8 cellular contexts compared by ENCODE assay signal in the genomic region with DNA sequence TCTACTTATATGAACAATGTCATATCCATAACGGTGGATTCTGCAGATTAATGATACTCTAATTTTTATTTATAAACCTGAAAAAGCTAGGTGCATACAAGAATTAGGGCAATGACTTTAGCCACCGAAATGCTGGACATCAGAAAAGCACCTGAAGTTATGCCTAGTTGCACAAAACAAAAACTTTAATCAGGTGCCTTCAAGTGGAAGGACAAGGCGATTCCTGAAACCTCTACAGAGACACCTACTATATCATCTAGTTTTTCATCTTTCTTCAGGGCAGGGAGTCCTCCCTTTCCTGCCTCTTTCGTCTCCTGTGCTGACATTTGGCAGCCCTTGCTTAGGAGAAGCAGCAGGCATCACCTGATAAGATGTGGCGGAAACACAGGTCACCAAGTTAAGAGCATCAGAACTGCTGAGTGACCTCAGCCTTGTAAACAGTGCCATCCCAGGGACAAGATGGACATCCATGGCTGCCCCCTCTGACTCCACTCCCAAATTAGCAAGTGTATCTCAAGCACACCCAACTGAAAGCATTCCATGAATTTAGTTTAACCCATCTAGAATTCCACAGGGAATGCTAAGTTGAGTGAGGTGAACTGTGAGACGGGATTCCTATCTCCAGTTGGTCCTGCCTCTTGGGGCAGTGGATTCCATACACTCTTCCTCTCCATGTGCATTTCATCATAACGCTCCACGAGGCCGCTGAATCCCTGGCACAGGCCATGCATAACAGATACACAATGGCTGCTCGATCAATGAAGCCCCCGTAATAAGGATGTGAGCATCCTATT. TPM values are rescaled to one million over a fixed set of nuclear protein-coding genes. Genes with fewer than 3 reads are reported as not detected.
DNase-seq lines count a peak whose midpoint lies in the region; ATAC-seq and TF ChIP-seq lines count a peak whose summit lies in the region.

No MANE protein-coding gene starts in this region.

- H3K4me3 ChIP-seq in GM23338 (peak overlapping the region; percentile 22; the same call in 1 of the 2 replicates), right atrium auricular region (peak overlapping the region in 1 of 2 donors; percentile 36), skeletal muscle satellite cell (ENCODE audit: low read length) (no peak overlapping the region)

- peak overlapping the region; percentile 88 for H3K9ac ChIP-seq in skeletal muscle satellite cell (ENCODE audit: low read depth, low read length)

- no peaks in the 10 kb centered on the region for H3K36me3 ChIP-seq in GM23338 (ENCODE audit: insufficient read depth)
- peaks cover 11% of the 10 kb centered on the region for H3K36me3 ChIP-seq in right atrium auricular region
- H3K36me3 ChIP-seq in skeletal muscle satellite cell (ENCODE audit: insufficient read depth, low read length): peaks cover 45% of the 10 kb centered on the region

- H3K9me3 Mint-ChIP-seq in GM23338: no peaks in the 10 kb centered on the region; the same call in 2 of the 3 replicates
- no peaks in the 10 kb centered on the region for H3K9me3 Mint-ChIP-seq in activated naive CD8-positive, alpha-beta T cell treated with anti-CD3 and anti-CD28 coated beads for 36 hours

- peaks cover 2% of the 10 kb centered on the region; the same call in 1 of the 2 replicates for H4K20me1 ChIP-seq in GM23338 (replicated peaks; ENCODE audit: insufficient read depth)

- peak overlapping the region; percentile 11; the same call in 1 of the 3 replicates for H3K4me3 Mint-ChIP-seq in GM23338
- H3K4me3 Mint-ChIP-seq in activated naive CD8-positive, alpha-beta T cell treated with anti-CD3 and anti-CD28 coated beads for 36 hours: peak overlapping the region; percentile 45

- TF ChIP-seq CTCF in GM23338 (conservative IDR thresholded peaks at IDR 0.05; ENCODE audit: low read depth in 2 of 2) (no peak), right atrium auricular region (IDR thresholded peaks at IDR 0.05) (no peak)

- H3K4me1 ChIP-seq in GM23338 (ENCODE audit: insufficient read depth) (peaks cover 97% of the 10 kb centered on the region), right atrium auricular region (peaks cover 0 to 94% of the 10 kb centered on the region in 2 donors), skeletal muscle satellite cell (ENCODE audit: control insufficient read depth, insufficient read depth, low read length) (peaks cover 88% of the 10 kb centered on the region)

- no peaks in the 10 kb centered on the region for H3K9me3 ChIP-seq in right atrium auricular region
- no peaks in the 10 kb centered on the region for H3K9me3 ChIP-seq in skeletal muscle satellite cell (replicated peaks; ENCODE audit: low read length)

- DNase-seq in GM23338 (ENCODE audit: low spot score) (no peak), right atrium auricular region (ENCODE audit: low spot score) (peak; percentile 60), DMS153 (lab: John Stamatoyannopoulos, UW) (no peak), SK-N-DZ (ENCODE audit: low spot score) (no peak), OCI-M1 (lab: John Stamatoyannopoulos, UW) (no peak), NCI-H69 (lab: John Stamatoyannopoulos, UW) (no peak)
- no peak for DNase-seq in activated naive CD8-positive, alpha-beta T cell treated with anti-CD3 and anti-CD28 coated beads for 36 hours

- ATAC-seq in GM23338: no peak

- peaks cover 14% of the 10 kb centered on the region for H3K27me3 Mint-ChIP-seq in GM23338 (ENCODE audit: insufficient read depth, low read depth, poor library complexity)
- no peaks in the 10 kb centered on the region for H3K27me3 Mint-ChIP-seq in activated naive CD8-positive, alpha-beta T cell treated with anti-CD3 and anti-CD28 coated beads for 36 hours

- H3F3A ChIP-seq in GM23338 (replicated peaks; ENCODE audit: low read depth): peaks cover 11% of the 10 kb centered on the region

- H3K27ac ChIP-seq in GM23338 (ENCODE audit: low read depth) (peak overlapping the region; percentile 94), right atrium auricular region (peak overlapping the region; percentile 99 to 100)

- no peaks in the 10 kb centered on the region for H3K27me3 ChIP-seq in GM23338 (ENCODE audit: insufficient read depth)
- no peaks in the 10 kb centered on the region for H3K27me3 ChIP-seq in right atrium auricular region
- no peaks in the 10 kb centered on the region for H3K27me3 ChIP-seq in skeletal muscle satellite cell (ENCODE audit: control insufficient read depth, insufficient read depth, low read length)

- H2AFZ ChIP-seq in GM23338: no peak overlapping the region

- H3K79me2 ChIP-seq in GM23338 (replicated peaks; ENCODE audit: insufficient read depth): peaks cover 97% of the 10 kb centered on the region

- peak overlapping the region; percentile 53 for H3K4me2 ChIP-seq in GM23338
- peak overlapping the region; percentile 7 for H3K4me2 ChIP-seq in skeletal muscle satellite cell (ENCODE audit: low read length)

- H3K27ac Mint-ChIP-seq in GM23338: peak overlapping the region; percentile 97
- H3K27ac Mint-ChIP-seq in activated naive CD8-positive, alpha-beta T cell treated with anti-CD3 and anti-CD28 coated beads for 36 hours: peak overlapping the region; percentile 70

- H3K36me3 Mint-ChIP-seq in GM23338 (ENCODE audit: low read depth): peaks cover under 1% of the 10 kb centered on the region; the same call in 2 of the 3 replicates
- H3K36me3 Mint-ChIP-seq in activated naive CD8-positive, alpha-beta T cell treated with anti-CD3 and anti-CD28 coated beads for 36 hours: peaks cover 19% of the 10 kb centered on the region

- no peaks in the 10 kb centered on the region for H3K9me2 ChIP-seq in GM23338 (ENCODE audit: insufficient read depth)

- H3K4me1 Mint-ChIP-seq in GM23338: peaks cover 95% of the 10 kb centered on the region
- H3K4me1 Mint-ChIP-seq in activated naive CD8-positive, alpha-beta T cell treated with anti-CD3 and anti-CD28 coated beads for 36 hours: peaks cover 86% of the 10 kb centered on the region

TF ChIP-seq in GM23338, 12 proteins besides CTCF, POLR2A, EP300 and RAD21 (continues in another document):
- TF ChIP-seq, protein P1, sequence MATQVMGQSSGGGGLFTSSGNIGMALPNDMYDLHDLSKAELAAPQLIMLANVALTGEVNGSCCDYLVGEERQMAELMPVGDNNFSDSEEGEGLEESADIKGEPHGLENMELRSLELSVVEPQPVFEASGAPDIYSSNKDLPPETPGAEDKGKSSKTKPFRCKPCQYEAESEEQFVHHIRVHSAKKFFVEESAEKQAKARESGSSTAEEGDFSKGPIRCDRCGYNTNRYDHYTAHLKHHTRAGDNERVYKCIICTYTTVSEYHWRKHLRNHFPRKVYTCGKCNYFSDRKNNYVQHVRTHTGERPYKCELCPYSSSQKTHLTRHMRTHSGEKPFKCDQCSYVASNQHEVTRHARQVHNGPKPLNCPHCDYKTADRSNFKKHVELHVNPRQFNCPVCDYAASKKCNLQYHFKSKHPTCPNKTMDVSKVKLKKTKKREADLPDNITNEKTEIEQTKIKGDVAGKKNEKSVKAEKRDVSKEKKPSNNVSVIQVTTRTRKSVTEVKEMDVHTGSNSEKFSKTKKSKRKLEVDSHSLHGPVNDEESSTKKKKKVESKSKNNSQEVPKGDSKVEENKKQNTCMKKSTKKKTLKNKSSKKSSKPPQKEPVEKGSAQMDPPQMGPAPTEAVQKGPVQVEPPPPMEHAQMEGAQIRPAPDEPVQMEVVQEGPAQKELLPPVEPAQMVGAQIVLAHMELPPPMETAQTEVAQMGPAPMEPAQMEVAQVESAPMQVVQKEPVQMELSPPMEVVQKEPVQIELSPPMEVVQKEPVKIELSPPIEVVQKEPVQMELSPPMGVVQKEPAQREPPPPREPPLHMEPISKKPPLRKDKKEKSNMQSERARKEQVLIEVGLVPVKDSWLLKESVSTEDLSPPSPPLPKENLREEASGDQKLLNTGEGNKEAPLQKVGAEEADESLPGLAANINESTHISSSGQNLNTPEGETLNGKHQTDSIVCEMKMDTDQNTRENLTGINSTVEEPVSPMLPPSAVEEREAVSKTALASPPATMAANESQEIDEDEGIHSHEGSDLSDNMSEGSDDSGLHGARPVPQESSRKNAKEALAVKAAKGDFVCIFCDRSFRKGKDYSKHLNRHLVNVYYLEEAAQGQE (IDR thresholded peaks at IDR 0.05; ENCODE audit: unreplicated experiment): no peak

RNA-seq across cellular contexts. Expression of a gene that starts 5.8 kb away (rescaled TPM):
- total RNA-seq in GM23338 (2014; rRNA removed; shearing (Covaris generic)): 15.2 and 15.9 TPM in 2 replicates
- polyA plus RNA-seq in GM23338 (2016; fragmentation: Nextera tagmentation; extraction: Ambion mirVana): 6.4 and 6.9 TPM in 2 replicates
- total RNA-seq in activated naive CD8-positive, alpha-beta T cell treated with anti-CD3 and anti-CD28 coated beads for 36 hours: 10 to 100 TPM; 18.8 to 19.4 TPM
- 10 to 100 TPM; 56.2 to 62.5 TPM for total RNA-seq in right atrium auricular region
- total RNA-seq in skeletal muscle satellite cell (2012; rRNA removed): 28.4 and 31.9 TPM in 2 replicates
- polyA plus RNA-seq in SK-N-DZ (2014; cell fraction: cytosol; rRNA removed): 0.40 and 0.52 TPM in 2 replicates
- 0.04 and 0.88 TPM in 2 replicates for polyA plus RNA-seq in SK-N-DZ (2014; cell fraction: nucleus; rRNA removed)

RNA-seq across cellular contexts. Expression of a gene that starts 21.2 kb away (rescaled TPM):
- 0.39 and 0.63 TPM in 2 replicates for total RNA-seq in GM23338 (2014; rRNA removed; shearing (Covaris generic))
- 0.24 and 0.89 TPM in 2 replicates for polyA plus RNA-seq in GM23338 (2016; fragmentation: Nextera tagmentation; extraction: Ambion mirVana)
- under 1 TPM; 0.34 to 0.41 TPM for total RNA-seq in activated naive CD8-positive, alpha-beta T cell treated with anti-CD3 and anti-CD28 coated beads for 36 hours
- 1 to 10 TPM; 3.5 to 4.8 TPM for total RNA-seq in right atrium auricular region
- 0.51 and 0.66 TPM in 2 replicates for total RNA-seq in skeletal muscle satellite cell (2012; rRNA removed)
- 0.05 TPM in 1 of 2 replicates, not detected in the other for polyA plus RNA-seq in SK-N-DZ (2014; cell fraction: cytosol; rRNA removed)
- 0.07 TPM in 1 of 2 replicates, not detected in the other for polyA plus RNA-seq in SK-N-DZ (2014; cell fraction: nucleus; rRNA removed)
